ENCODE assay signal across 11 cellular contexts in the genomic region with DNA sequence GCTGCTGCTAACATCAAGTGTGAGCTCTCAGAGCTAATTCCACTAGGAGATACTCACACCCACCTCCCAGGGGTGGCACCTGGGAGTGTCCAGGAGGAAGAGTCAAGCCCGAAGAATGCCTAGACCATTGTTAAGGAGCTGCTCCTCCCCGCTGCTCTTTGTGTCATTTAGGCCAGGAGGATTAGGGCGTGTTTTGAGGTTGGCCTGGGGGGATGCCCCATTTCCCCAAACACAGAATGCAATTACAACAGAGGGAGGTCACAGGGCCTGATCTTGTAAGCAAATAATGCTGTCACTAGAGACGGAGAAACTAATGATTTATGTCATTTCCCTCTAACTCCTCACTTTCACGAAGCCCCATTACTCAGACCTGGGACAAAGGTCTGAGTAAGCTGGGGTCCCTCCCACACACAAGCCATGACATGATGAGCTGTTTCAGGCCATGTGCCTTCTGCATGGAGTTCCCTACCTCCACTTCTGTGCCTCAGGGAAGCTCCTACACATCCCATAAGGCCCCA.
DNase-seq lines count a peak whose midpoint lies in the region; ATAC-seq and TF ChIP-seq lines count a peak whose summit lies in the region.
"Had no signal": no experiment of that assay in that cellular context is flagged by ENCODE, and none has a peak within 500 bp of the region (broad histone marks: within the 10 kb centered on the region; RNA-seq: fewer than 3 reads in every experiment).

No MANE protein-coding gene starts in this region.

- peak; percentile 76 for DNase-seq in EL
- DNase-seq in LoVo (ENCODE audit: low spot score), result peak; percentile 74
- peak; percentile 66 for DNase-seq in T1000 (lab: John Stamatoyannopoulos, UW)
- peak; percentile 97 for DNase-seq in kidney tubule cell (ENCODE audit: low spot score)
- no peak for DNase-seq in transverse colon
- no peak for DNase-seq in activated T-cell treated with anti-CD3 and anti-CD28 coated beads for 4 hours
- no peak for DNase-seq in brain microvascular endothelial cell
- DNase-seq: body of pancreas; NCI-H82; stimulated activated naive CD8-positive, alpha-beta T cell treated with anti-CD3 and anti-CD28 coated beads, Interleukin-15, amount 100 ng/mL, for 72 hours had no signal

- H3K4me3 ChIP-seq in transverse colon, result no peak overlapping the region
- H3K4me3 ChIP-seq in brain microvascular endothelial cell (ENCODE audit: low read depth, low read length), result no peak overlapping the region
- H3K4me3 ChIP-seq: body of pancreas had no signal

- WGBS in transverse colon (ENCODE audit: low coverage in 1 of 2), 2 donors, result 53% methylated on average over 5 of the region's 5 CpGs; no CpG with 5 or more reads in 1 of the 2 donors

- TF ChIP-seq CTCF in transverse colon (IDR thresholded peaks at IDR 0.05) (no peak), brain microvascular endothelial cell (IDR thresholded peaks at IDR 0.05; ENCODE audit: low read depth, low read length, missing control alignments) (no peak)

- no peak for TF ChIP-seq EP300 in transverse colon (IDR thresholded peaks at IDR 0.05; ENCODE audit: low read depth)

- H3K27me3 ChIP-seq in transverse colon, result no peaks in the 10 kb centered on the region
- H3K27me3 ChIP-seq in brain microvascular endothelial cell (replicated peaks), result no peaks in the 10 kb centered on the region
- H3K27me3 ChIP-seq: body of pancreas had no signal

- intact Hi-C loops in transverse colon (cut with DNase I; ENCODE audit: low total_unique reads), result loop anchor here (5.0 kb wide), 1 partner anchor 209 kb away; no protein-coding TSS in a partner anchor

- H3K27ac ChIP-seq in transverse colon (no peak overlapping the region), brain microvascular endothelial cell (no peak overlapping the region)
- H3K27ac ChIP-seq: body of pancreas had no signal

- H3K36me3 ChIP-seq in transverse colon (no peaks in the 10 kb centered on the region), brain microvascular endothelial cell (replicated peaks) (no peaks in the 10 kb centered on the region)

- TF ChIP-seq POLR2A in transverse colon (IDR thresholded peaks at IDR 0.05), result no peak

- in situ Hi-C loops in transverse colon (cut with MboI; ENCODE audit: low pct_ligation_motif_present in 1 of 4, low pct_unique_long_range_greater_than_20kb in 1 of 4, low sequenced_read_pairs in 3 of 4) (loop anchor here in 1 of 4 donors (25.0 kb wide), 1 partner anchor 131 kb away; no protein-coding TSS in a partner anchor), brain microvascular endothelial cell (cut with HindIII; ENCODE audit: low pct_ligation_motif_present, low sequenced_read_pairs) (no loop called here)

- H3K9me3 ChIP-seq in transverse colon, result no peaks in the 10 kb centered on the region
- H3K9me3 ChIP-seq: body of pancreas had no signal

- H3K4me1 ChIP-seq in transverse colon, result no peaks in the 10 kb centered on the region
- H3K4me1 ChIP-seq: body of pancreas had no signal

- ATAC-seq in HG02884 (IDR thresholded peaks at IDR 0.05; ENCODE audit: unreplicated experiment), result no peak
- ATAC-seq: body of pancreas; stimulated activated naive CD8-positive, alpha-beta T cell treated with anti-CD3 and anti-CD28 coated beads, Interleukin-15, amount 100 ng/mL, for 72 hours had no signal

Comparison
In these comparisons a context has a peak if more than half of its experiments do, and no peak if none do; other contexts are left out.
1. DNase-seq: peak in EL (single experiment), LoVo (single experiment), T1000 (single experiment) and kidney tubule cell (single experiment); none in transverse colon (single experiment), activated T-cell treated with anti-CD3 and anti-CD28 coated beads for 4 hours (single experiment) and brain microvascular endothelial cell (single experiment).